In genomic region chr11:72814139-72814830, GRCh38 we compare ENCODE assay signal across 1 cellular context.
A peak's percentile ranks its signal among the peaks of the same experiment; 100 is the strongest.
TF ChIP-seq lines count a peak whose summit lies in the region.

ATG16L2 (plus strand) TSS chr11:72814411; CDS start chr11:72814446, 35 bp downstream.

TF ChIP-seq in HepG2, 621 proteins besides CTCF, POLR2A, EP300 and RAD21 (continued from another document and continues in another):
- TF ChIP-seq, protein P1, sequence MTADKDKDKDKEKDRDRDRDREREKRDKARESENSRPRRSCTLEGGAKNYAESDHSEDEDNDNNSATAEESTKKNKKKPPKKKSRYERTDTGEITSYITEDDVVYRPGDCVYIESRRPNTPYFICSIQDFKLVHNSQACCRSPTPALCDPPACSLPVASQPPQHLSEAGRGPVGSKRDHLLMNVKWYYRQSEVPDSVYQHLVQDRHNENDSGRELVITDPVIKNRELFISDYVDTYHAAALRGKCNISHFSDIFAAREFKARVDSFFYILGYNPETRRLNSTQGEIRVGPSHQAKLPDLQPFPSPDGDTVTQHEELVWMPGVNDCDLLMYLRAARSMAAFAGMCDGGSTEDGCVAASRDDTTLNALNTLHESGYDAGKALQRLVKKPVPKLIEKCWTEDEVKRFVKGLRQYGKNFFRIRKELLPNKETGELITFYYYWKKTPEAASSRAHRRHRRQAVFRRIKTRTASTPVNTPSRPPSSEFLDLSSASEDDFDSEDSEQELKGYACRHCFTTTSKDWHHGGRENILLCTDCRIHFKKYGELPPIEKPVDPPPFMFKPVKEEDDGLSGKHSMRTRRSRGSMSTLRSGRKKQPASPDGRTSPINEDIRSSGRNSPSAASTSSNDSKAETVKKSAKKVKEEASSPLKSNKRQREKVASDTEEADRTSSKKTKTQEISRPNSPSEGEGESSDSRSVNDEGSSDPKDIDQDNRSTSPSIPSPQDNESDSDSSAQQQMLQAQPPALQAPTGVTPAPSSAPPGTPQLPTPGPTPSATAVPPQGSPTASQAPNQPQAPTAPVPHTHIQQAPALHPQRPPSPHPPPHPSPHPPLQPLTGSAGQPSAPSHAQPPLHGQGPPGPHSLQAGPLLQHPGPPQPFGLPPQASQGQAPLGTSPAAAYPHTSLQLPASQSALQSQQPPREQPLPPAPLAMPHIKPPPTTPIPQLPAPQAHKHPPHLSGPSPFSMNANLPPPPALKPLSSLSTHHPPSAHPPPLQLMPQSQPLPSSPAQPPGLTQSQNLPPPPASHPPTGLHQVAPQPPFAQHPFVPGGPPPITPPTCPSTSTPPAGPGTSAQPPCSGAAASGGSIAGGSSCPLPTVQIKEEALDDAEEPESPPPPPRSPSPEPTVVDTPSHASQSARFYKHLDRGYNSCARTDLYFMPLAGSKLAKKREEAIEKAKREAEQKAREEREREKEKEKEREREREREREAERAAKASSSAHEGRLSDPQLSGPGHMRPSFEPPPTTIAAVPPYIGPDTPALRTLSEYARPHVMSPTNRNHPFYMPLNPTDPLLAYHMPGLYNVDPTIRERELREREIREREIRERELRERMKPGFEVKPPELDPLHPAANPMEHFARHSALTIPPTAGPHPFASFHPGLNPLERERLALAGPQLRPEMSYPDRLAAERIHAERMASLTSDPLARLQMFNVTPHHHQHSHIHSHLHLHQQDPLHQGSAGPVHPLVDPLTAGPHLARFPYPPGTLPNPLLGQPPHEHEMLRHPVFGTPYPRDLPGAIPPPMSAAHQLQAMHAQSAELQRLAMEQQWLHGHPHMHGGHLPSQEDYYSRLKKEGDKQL (CRISPR knock-in tag; IDR thresholded peaks at IDR 0.05; ENCODE audit: low read depth): 0 out of 2 replicates have a peak, but pooled peaks have one; percentile 23
- TF ChIP-seq, protein P2, sequence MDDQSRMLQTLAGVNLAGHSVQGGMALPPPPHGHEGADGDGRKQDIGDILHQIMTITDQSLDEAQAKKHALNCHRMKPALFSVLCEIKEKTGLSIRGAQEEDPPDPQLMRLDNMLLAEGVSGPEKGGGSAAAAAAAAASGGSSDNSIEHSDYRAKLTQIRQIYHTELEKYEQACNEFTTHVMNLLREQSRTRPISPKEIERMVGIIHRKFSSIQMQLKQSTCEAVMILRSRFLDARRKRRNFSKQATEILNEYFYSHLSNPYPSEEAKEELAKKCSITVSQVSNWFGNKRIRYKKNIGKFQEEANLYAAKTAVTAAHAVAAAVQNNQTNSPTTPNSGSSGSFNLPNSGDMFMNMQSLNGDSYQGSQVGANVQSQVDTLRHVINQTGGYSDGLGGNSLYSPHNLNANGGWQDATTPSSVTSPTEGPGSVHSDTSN (CRISPR knock-in tag; IDR thresholded peaks at IDR 0.05; ENCODE audit: borderline replicate concordance): no peak
- TF ChIP-seq MXD4 (CRISPR knock-in tag; IDR thresholded peaks at IDR 0.05) (no peak), HOXA3 (CRISPR knock-in tag; IDR thresholded peaks at IDR 0.05) (peak; percentile 31; the same call in 1 of the 2 replicates), TEAD2 (CRISPR knock-in tag; IDR thresholded peaks at IDR 0.05) (no peak), ZNF776 (CRISPR knock-in tag; IDR thresholded peaks at IDR 0.05) (peak; percentile 59; the same call in 1 of the 2 replicates), ZNF207 (IDR thresholded peaks at IDR 0.05; ENCODE audit: borderline replicate concordance) (no peak), DNMT1 (CRISPR knock-in tag; IDR thresholded peaks at IDR 0.05) (0 out of 2 replicates have a peak, but pooled peaks have one; percentile 37), MBD4 (IDR thresholded peaks at IDR 0.05; ENCODE audit: borderline replicate concordance, low read length) (no peak), ZBTB21 (CRISPR knock-in tag; IDR thresholded peaks at IDR 0.05) (no peak; the same call in 1 of the 2 replicates), SMARCE1 (IDR thresholded peaks at IDR 0.05; ENCODE audit: borderline replicate concordance) (no peak), SOX13 (IDR thresholded peaks at IDR 0.05) (no peak), SOX13 (CRISPR knock-in tag; conservative IDR thresholded peaks at IDR 0.05 in 1 of 2, IDR thresholded peaks at IDR 0.05 in 1 of 2) (0 out of 4 replicates have a peak, but pooled peaks of 1 of the 2 experiments have one; percentile 5), ZNF652 (CRISPR knock-in tag; IDR thresholded peaks at IDR 0.05; ENCODE audit: borderline replicate concordance, low read depth) (no peak), ESRRA (CRISPR knock-in tag; IDR thresholded peaks at IDR 0.05; ENCODE audit: low read depth) (0 out of 2 replicates have a peak, but pooled peaks have one; percentile 8), HNF4G (IDR thresholded peaks at IDR 0.05; ENCODE audit: borderline replicate concordance, low read depth, low read length) (no peak), HNF4G (CRISPR knock-in tag; IDR thresholded peaks at IDR 0.05; ENCODE audit: borderline replicate concordance, low read depth) (no peak), MXD3 (CRISPR knock-in tag; IDR thresholded peaks at IDR 0.05) (peak; percentile 20; the same call in 1 of the 2 replicates), ZNF563 (CRISPR knock-in tag; IDR thresholded peaks at IDR 0.05) (peak; percentile 82), IRF9 (CRISPR knock-in tag; IDR thresholded peaks at IDR 0.05; ENCODE audit: borderline replicate concordance) (no peak), JDP2 (CRISPR knock-in tag; IDR thresholded peaks at IDR 0.05; ENCODE audit: borderline replicate concordance) (no peak), HNF1B (CRISPR knock-in tag; IDR thresholded peaks at IDR 0.05) (no peak; the same call in 1 of the 2 replicates), DR1 (CRISPR knock-in tag; IDR thresholded peaks at IDR 0.05) (no peak), ZC3H13 (CRISPR knock-in tag; IDR thresholded peaks at IDR 0.05) (0 out of 2 replicates have a peak, but pooled peaks have one; percentile 64), MED8 (CRISPR knock-in tag; IDR thresholded peaks at IDR 0.05; ENCODE audit: insufficient replicate concordance) (no peak), MIER2 (CRISPR knock-in tag; IDR thresholded peaks at IDR 0.05) (no peak), REPIN1 (CRISPR knock-in tag; IDR thresholded peaks at IDR 0.05; ENCODE audit: borderline replicate concordance, low read depth) (no peak), ZNF768 (CRISPR knock-in tag; IDR thresholded peaks at IDR 0.05) (peak; percentile 36; the same call in 1 of the 2 replicates), ZNF782 (CRISPR knock-in tag; IDR thresholded peaks at IDR 0.05; ENCODE audit: borderline replicate concordance) (peak; percentile 12; the same call in 1 of the 2 replicates), ZNF33B (CRISPR knock-in tag; IDR thresholded peaks at IDR 0.05) (no peak; the same call in 1 of the 2 replicates), ZNF557 (CRISPR knock-in tag; IDR thresholded peaks at IDR 0.05) (no peak), GTF2F1 (IDR thresholded peaks at IDR 0.05; ENCODE audit: low read length) (no peak), ZMYM2 (CRISPR knock-in tag; IDR thresholded peaks at IDR 0.05) (0 out of 2 replicates have a peak, but pooled peaks have one; percentile 43), ZNF484 (CRISPR knock-in tag; IDR thresholded peaks at IDR 0.05; ENCODE audit: borderline replicate concordance, low read depth) (no peak), TFDP2 (CRISPR knock-in tag; IDR thresholded peaks at IDR 0.05) (peak; percentile 83), RBFOX2 (IDR thresholded peaks at IDR 0.05; ENCODE audit: low read depth, low read length) (peak; percentile 78), KLF15 (CRISPR knock-in tag; IDR thresholded peaks at IDR 0.05; ENCODE audit: borderline replicate concordance) (no peak), ZNF75D (CRISPR knock-in tag; IDR thresholded peaks at IDR 0.05; ENCODE audit: borderline replicate concordance) (no peak), U2AF2 (IDR thresholded peaks at IDR 0.05; ENCODE audit: low read depth, low read length) (no peak), SALL2 (CRISPR knock-in tag; IDR thresholded peaks at IDR 0.05) (no peak; the same call in 1 of the 2 replicates), ERF (CRISPR knock-in tag; IDR thresholded peaks at IDR 0.05) (peak; percentile 34; the same call in 1 of the 2 replicates), CEBPG (CRISPR knock-in tag; IDR thresholded peaks at IDR 0.05) (no peak)
- TF ChIP-seq, protein P3, sequence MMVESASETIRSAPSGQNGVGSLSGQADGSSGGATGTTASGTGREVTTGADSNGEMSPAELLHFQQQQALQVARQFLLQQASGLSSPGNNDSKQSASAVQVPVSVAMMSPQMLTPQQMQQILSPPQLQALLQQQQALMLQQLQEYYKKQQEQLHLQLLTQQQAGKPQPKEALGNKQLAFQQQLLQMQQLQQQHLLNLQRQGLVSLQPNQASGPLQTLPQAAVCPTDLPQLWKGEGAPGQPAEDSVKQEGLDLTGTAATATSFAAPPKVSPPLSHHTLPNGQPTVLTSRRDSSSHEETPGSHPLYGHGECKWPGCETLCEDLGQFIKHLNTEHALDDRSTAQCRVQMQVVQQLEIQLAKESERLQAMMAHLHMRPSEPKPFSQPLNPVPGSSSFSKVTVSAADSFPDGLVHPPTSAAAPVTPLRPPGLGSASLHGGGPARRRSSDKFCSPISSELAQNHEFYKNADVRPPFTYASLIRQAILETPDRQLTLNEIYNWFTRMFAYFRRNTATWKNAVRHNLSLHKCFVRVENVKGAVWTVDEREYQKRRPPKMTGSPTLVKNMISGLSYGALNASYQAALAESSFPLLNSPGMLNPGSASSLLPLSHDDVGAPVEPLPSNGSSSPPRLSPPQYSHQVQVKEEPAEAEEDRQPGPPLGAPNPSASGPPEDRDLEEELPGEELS (CRISPR knock-in tag; IDR thresholded peaks at IDR 0.05): no peak
- TF ChIP-seq, protein P4, sequence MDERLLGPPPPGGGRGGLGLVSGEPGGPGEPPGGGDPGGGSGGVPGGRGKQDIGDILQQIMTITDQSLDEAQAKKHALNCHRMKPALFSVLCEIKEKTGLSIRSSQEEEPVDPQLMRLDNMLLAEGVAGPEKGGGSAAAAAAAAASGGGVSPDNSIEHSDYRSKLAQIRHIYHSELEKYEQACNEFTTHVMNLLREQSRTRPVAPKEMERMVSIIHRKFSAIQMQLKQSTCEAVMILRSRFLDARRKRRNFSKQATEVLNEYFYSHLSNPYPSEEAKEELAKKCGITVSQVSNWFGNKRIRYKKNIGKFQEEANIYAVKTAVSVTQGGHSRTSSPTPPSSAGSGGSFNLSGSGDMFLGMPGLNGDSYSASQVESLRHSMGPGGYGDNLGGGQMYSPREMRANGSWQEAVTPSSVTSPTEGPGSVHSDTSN (CRISPR knock-in tag; IDR thresholded peaks at IDR 0.05): no peak
- TF ChIP-seq, protein P5, sequence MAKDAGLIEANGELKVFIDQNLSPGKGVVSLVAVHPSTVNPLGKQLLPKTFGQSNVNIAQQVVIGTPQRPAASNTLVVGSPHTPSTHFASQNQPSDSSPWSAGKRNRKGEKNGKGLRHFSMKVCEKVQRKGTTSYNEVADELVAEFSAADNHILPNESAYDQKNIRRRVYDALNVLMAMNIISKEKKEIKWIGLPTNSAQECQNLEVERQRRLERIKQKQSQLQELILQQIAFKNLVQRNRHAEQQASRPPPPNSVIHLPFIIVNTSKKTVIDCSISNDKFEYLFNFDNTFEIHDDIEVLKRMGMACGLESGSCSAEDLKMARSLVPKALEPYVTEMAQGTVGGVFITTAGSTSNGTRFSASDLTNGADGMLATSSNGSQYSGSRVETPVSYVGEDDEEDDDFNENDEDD (CRISPR knock-in tag; IDR thresholded peaks at IDR 0.05; ENCODE audit: borderline replicate concordance): peak; percentile 83; the same call in 1 of the 2 replicates
- TF ChIP-seq, protein P6, sequence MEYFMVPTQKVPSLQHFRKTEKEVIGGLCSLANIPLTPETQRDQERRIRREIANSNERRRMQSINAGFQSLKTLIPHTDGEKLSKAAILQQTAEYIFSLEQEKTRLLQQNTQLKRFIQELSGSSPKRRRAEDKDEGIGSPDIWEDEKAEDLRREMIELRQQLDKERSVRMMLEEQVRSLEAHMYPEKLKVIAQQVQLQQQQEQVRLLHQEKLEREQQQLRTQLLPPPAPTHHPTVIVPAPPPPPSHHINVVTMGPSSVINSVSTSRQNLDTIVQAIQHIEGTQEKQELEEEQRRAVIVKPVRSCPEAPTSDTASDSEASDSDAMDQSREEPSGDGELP (IDR thresholded peaks at IDR 0.05; ENCODE audit: borderline replicate concordance, low read depth): no peak
